30 cellular contexts compared by ENCODE assay signal in genomic region chr12:9632766-9633165, GRCh38. TPM values are rescaled to one million over a fixed set of nuclear protein-coding genes. Genes with fewer than 3 reads are reported as not detected.
"Had no signal": no experiment of that assay in that cellular context is flagged by ENCODE, and none has a peak within 500 bp of the region (broad histone marks: within the 10 kb centered on the region; RNA-seq: fewer than 3 reads in every experiment).

No MANE protein-coding gene starts in this region.

- H3K4me1 ChIP-seq: colonic mucosa had no signal

- H3K27ac Mint-ChIP-seq: activated CD8-positive, alpha-beta T cell treated with anti-CD3 and anti-CD28 coated beads for 36 hours; activated T-cell treated with anti-CD3 and anti-CD28 coated beads, Interleukin-2, amount 50 U/mL, for 24 hours; activated T-helper 2 cell treated with anti-CD3 and anti-CD28 coated beads, Interferon-gamma antibody, Interleukin-2, Interleukin-4, amounts not matched to agents 10 μg/mL and 5 μg/mL and 100 μg/mL, durations not matched to agents 14 hours and 24 hours and 36 hours; brain; IgD-negative memory B cell had no signal

- H3K4me1 Mint-ChIP-seq: brain had no signal

- H3K27me3 ChIP-seq: colonic mucosa, Peyer's patch had no signal

- H3K4me3 Mint-ChIP-seq: activated CD8-positive, alpha-beta T cell treated with anti-CD3 and anti-CD28 coated beads for 36 hours; activated naive CD4-positive, alpha-beta T cell treated with anti-CD3 and anti-CD28 coated beads, Interleukin-2, amount 50 U/mL, for 24 hours; activated T-cell treated with anti-CD3 and anti-CD28 coated beads, Interleukin-2, amount 50 U/mL, for 24 hours; brain; IgD-negative memory B cell had no signal

- H3K27ac ChIP-seq: colonic mucosa, Peyer's patch, RWPE1 had no signal

- ATAC-seq: activated CD8-positive, alpha-beta T cell treated with anti-CD3 and anti-CD28 coated beads for 36 hours; PC-3 had no signal

- H3K4me3 ChIP-seq: colonic mucosa, Peyer's patch had no signal

- DNase-seq: activated CD4-positive, alpha-beta T cell treated with anti-CD3 and anti-CD28 coated beads, Interleukin-2, amount 50 U/mL, for 1 hour; activated CD8-positive, alpha-beta T cell treated with anti-CD3 and anti-CD28 coated beads for 36 hours; activated T-cell treated with anti-CD3 and anti-CD28 coated beads, Interleukin-2, amount 50 U/mL, for 24 hours; anterior cingulate cortex; caudate nucleus; colonic mucosa; KBM-7; MM.1S; MV-4-11; NCI-H1092; NCI-H1436 treated with DMSO at 0.1 percent for 48 hours; NCI-H1694 treated with DMSO at 0.1 percent for 48 hours; NCI-H2029; NCI-H510A; NCI-H526; NCI-H748 treated with DMSO at 0.1 percent for 48 hours; NK-92 treated with Interleukin-12 subunit alpha and Interleukin-12 subunit beta, amount 100 ng/mL, for 24 hours; PC-3; Peyer's patch; Right ventricle myocardium superior; SW 1271; T1000 had no signal

- H3K9me3 ChIP-seq: colonic mucosa, Peyer's patch had no signal

- H3K9me3 Mint-ChIP-seq: activated naive CD4-positive, alpha-beta T cell treated with anti-CD3 and anti-CD28 coated beads, Interleukin-2, amount 50 U/mL, for 24 hours had no signal

- H3K36me3 ChIP-seq: colonic mucosa, Peyer's patch had no signal

- H3K27me3 Mint-ChIP-seq: activated CD8-positive, alpha-beta T cell treated with anti-CD3 and anti-CD28 coated beads for 36 hours; activated naive CD4-positive, alpha-beta T cell treated with anti-CD3 and anti-CD28 coated beads, Interleukin-2, amount 50 U/mL, for 24 hours; activated T-cell treated with anti-CD3 and anti-CD28 coated beads, Interleukin-2, amount 50 U/mL, for 24 hours; brain had no signal

RNA-seq across cellular contexts. Expression of gene KLRB1, which starts 25.1 kb away (rescaled TPM):
- total RNA-seq: bronchial epithelial cell, cerebellum, LHCN-M2, PC-3, Right ventricle myocardium superior had no signal
